In the genomic region with DNA sequence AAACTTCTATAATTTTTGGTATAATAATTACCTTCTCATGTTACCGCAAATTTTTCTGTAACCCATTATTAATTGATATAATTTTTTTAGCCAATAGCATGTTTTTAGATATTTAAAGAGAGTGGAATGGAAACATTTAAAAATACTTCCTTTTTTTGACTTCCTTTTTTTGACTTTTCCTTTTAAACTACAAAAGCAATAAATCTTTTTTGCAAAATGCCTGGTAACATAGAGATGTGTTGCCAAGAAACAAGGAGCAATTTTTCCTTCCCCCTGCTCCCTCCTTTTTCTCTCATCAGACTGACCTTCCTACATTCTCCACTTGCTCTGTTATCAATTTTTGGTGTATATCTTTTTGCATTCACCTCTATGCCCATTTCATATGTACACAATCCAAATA, we compare ENCODE assay signal across 23 cellular contexts.
"Had no signal": no experiment of that assay in that cellular context is flagged by ENCODE, and none has a peak within 500 bp of the region (broad histone marks: within the 10 kb centered on the region; RNA-seq: fewer than 3 reads in every experiment).

No MANE protein-coding gene starts in this region.

- H3K9me3 ChIP-seq: gastroesophageal sphincter, neutrophil, pancreas, thyroid gland had no signal

- H3K36me3 ChIP-seq: cardiac muscle cell, gastroesophageal sphincter, neutrophil, pancreas, thyroid gland, WERI-Rb-1 had no signal

- DNase-seq: activated CD4-positive, alpha-beta T cell treated with anti-CD3 and anti-CD28 coated beads, Interleukin-2, amount 10 ng/mL, durations not matched to agents 7 days and 5 days; activated CD4-positive, CD25-positive, alpha-beta regulatory T cell treated with anti-CD3 and anti-CD28 coated beads, Interleukin-2, amount 50 U/mL, for 72 hours; activated CD8-positive, alpha-beta memory T cell treated with anti-CD3 and anti-CD28 coated beads, Interleukin-2, amount 10 ng/mL, durations not matched to agents 7 days and 5 days; activated CD8-positive, alpha-beta T cell treated with anti-CD3 and anti-CD28 coated beads for 36 hours; activated effector memory CD4-positive, alpha-beta T cell treated with anti-CD3 and anti-CD28 coated beads, Interleukin-2, amount 50 U/mL, for 16 hours; activated naive CD4-positive, alpha-beta T cell treated with anti-CD3 and anti-CD28 coated beads, Interleukin-2, amount 50 U/mL, for 16 hours; activated naive CD8-positive, alpha-beta T cell treated with anti-CD3 and anti-CD28 coated beads, Interleukin-2, amount 50 U/mL, for 24 hours; activated T-cell treated with anti-CD3 and anti-CD28 coated beads for 4 hours; head of caudate nucleus; islet precursor cell; left cardiac atrium; pancreas; right cardiac atrium; stimulated activated CD4-positive, alpha-beta T cell treated with anti-CD3 and anti-CD28 coated beads, Interleukin-4, amount 100 ng/mL, for 4 hours; substantia nigra; thyroid gland; WERI-Rb-1 had no signal

- H3K27ac Mint-ChIP-seq: activated CD4-positive, alpha-beta T cell treated with anti-CD3 and anti-CD28 coated beads, Interleukin-2, amount 10 ng/mL, durations not matched to agents 7 days and 5 days; activated CD8-positive, alpha-beta memory T cell treated with anti-CD3 and anti-CD28 coated beads, Interleukin-2, amount 10 ng/mL, durations not matched to agents 7 days and 5 days; activated CD8-positive, alpha-beta T cell treated with anti-CD3 and anti-CD28 coated beads for 36 hours; activated naive CD8-positive, alpha-beta T cell treated with anti-CD3 and anti-CD28 coated beads, Interleukin-2, amount 50 U/mL, for 24 hours; memory B cell; stimulated activated naive CD8-positive, alpha-beta T cell treated with anti-CD3 and anti-CD28 coated beads, Interleukin-15, Interleukin-2, amounts not matched to agents 100 ng/mL and 50 ng/mL, for 24 hours had no signal

- H3K9me3 Mint-ChIP-seq: activated CD4-positive, alpha-beta T cell treated with anti-CD3 and anti-CD28 coated beads, Interleukin-2, amount 10 ng/mL, durations not matched to agents 7 days and 5 days; activated naive CD8-positive, alpha-beta T cell treated with anti-CD3 and anti-CD28 coated beads, Interleukin-2, amount 50 U/mL, for 24 hours; memory B cell; nephron; stimulated activated naive CD8-positive, alpha-beta T cell treated with anti-CD3 and anti-CD28 coated beads, Interleukin-15, Interleukin-2, amounts not matched to agents 100 ng/mL and 50 ng/mL, for 24 hours had no signal

- H3K27me3 ChIP-seq: cardiac muscle cell, gastroesophageal sphincter, neutrophil, pancreas, thyroid gland had no signal

- H3K4me3 ChIP-seq: cardiac muscle cell, gastroesophageal sphincter, pancreas, thyroid gland had no signal

- H3K4me3 Mint-ChIP-seq: activated CD4-positive, alpha-beta T cell treated with anti-CD3 and anti-CD28 coated beads, Interleukin-2, amount 10 ng/mL, durations not matched to agents 7 days and 5 days; activated CD8-positive, alpha-beta memory T cell treated with anti-CD3 and anti-CD28 coated beads, Interleukin-2, amount 10 ng/mL, durations not matched to agents 7 days and 5 days; activated CD8-positive, alpha-beta T cell treated with anti-CD3 and anti-CD28 coated beads for 36 hours; activated naive CD8-positive, alpha-beta T cell treated with anti-CD3 and anti-CD28 coated beads, Interleukin-2, amount 50 U/mL, for 24 hours; memory B cell; nephron; stimulated activated naive CD8-positive, alpha-beta T cell treated with anti-CD3 and anti-CD28 coated beads, Interleukin-15, Interleukin-2, amounts not matched to agents 100 ng/mL and 50 ng/mL, for 24 hours had no signal

- H3K4me1 Mint-ChIP-seq: activated CD4-positive, alpha-beta T cell treated with anti-CD3 and anti-CD28 coated beads, Interleukin-2, amount 10 ng/mL, durations not matched to agents 7 days and 5 days; activated CD8-positive, alpha-beta memory T cell treated with anti-CD3 and anti-CD28 coated beads, Interleukin-2, amount 10 ng/mL, durations not matched to agents 7 days and 5 days; activated naive CD8-positive, alpha-beta T cell treated with anti-CD3 and anti-CD28 coated beads, Interleukin-2, amount 50 U/mL, for 24 hours; memory B cell had no signal

- H3K36me3 Mint-ChIP-seq: activated CD8-positive, alpha-beta memory T cell treated with anti-CD3 and anti-CD28 coated beads, Interleukin-2, amount 10 ng/mL, durations not matched to agents 7 days and 5 days; memory B cell had no signal

- ATAC-seq: activated CD8-positive, alpha-beta memory T cell treated with anti-CD3 and anti-CD28 coated beads, Interleukin-2, amount 10 ng/mL, durations not matched to agents 7 days and 5 days; activated CD8-positive, alpha-beta T cell treated with anti-CD3 and anti-CD28 coated beads for 36 hours; activated naive CD8-positive, alpha-beta T cell treated with anti-CD3 and anti-CD28 coated beads, Interleukin-2, amount 50 U/mL, for 24 hours; gastroesophageal sphincter; left cardiac atrium; pancreas; right cardiac atrium had no signal
